In the genomic region with DNA sequence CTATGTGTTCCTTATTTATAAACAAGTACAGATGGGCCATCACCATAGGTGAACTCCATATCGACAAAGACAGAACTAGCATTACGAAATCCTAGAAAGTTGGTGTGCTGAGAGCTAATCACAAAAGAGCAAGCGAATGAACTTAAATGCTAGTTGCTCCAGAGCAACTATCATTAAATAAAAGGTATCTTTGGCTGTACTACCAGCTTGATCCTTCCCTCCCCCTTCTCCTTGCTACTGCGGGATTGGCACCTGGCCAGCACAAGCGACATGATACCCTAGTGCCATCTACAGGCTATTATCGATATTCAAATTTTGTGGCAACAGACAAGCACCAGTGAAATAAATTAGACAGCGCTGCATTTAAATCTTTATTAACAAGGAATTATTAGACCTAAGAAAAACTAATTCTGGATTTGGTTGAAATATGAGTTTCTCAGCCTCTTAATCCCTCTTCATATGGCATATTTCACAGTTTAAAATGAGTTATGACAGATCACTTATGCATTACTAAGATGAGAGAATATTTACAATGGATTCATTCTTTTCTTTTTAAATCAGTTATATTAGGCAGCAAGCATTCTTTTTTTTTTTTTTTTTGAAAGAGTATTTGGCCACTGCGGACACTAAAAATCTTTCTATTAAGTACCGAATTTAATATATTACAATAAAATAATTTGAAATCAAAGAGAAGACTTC, we compare ENCODE assay signal across 8 cellular contexts. TPM values are rescaled to one million over a fixed set of nuclear protein-coding genes. Genes with fewer than 3 reads are reported as not detected.
A peak's percentile ranks its signal among the peaks of the same experiment; 100 is the strongest.
DNase-seq lines count a peak whose midpoint lies in the region; ATAC-seq and TF ChIP-seq lines count a peak whose summit lies in the region.

No MANE protein-coding gene starts in this region.

- ATAC-seq in GM18520 (IDR thresholded peaks at IDR 0.05; ENCODE audit: unreplicated experiment) (peak; percentile 53), HG03342 (IDR thresholded peaks at IDR 0.05; ENCODE audit: unreplicated experiment) (peak; percentile 68)

- H3K9me3 ChIP-seq in AG04450 (ENCODE audit: control insufficient read depth, insufficient read depth, low read length) (no peaks in the 10 kb centered on the region), stomach smooth muscle (ENCODE audit: control insufficient read depth in 2 of 2, low read length in 2 of 2) (no peaks in the 10 kb centered on the region)

- H3K4me3 ChIP-seq in AG04450 (ENCODE audit: low read depth, low read length) (peak overlapping the region; percentile 27; the same call in 1 of the 2 replicates), epithelial cell of esophagus (ENCODE audit: low read length) (no peak overlapping the region), stomach smooth muscle (ENCODE audit: low read length in 2 of 2) (peak overlapping the region; percentile 70 to 94)

- H3K4me1 ChIP-seq in stomach smooth muscle (ENCODE audit: control insufficient read depth, insufficient read depth, low read length), result peaks cover 4% of the 10 kb centered on the region

- CTCF ChIA-PET in AG04450 (lab: Charles Lee), result interaction anchor here (0.6 to 1.7 kb wide), 22 partner anchors 12 to 1566 kb away, joined by 3 to 13 read pairs (median 4); no protein-coding TSS in a partner anchor

- TF ChIP-seq CTCF in AG04450 (IDR thresholded peaks at IDR 0.05; ENCODE audit: low read depth, low read length), result peak; percentile 72
- peak; percentile 73 for TF ChIP-seq CTCF in epithelial cell of esophagus (IDR thresholded peaks at IDR 0.05; ENCODE audit: insufficient read depth, low read depth, low read length, missing control alignments)

- H3K36me3 ChIP-seq in stomach smooth muscle (ENCODE audit: control insufficient read depth in 2 of 2, insufficient read depth in 2 of 2, low read length in 2 of 2), result no peaks in the 10 kb centered on the region

- H3K27ac ChIP-seq in AG04450 (ENCODE audit: low read depth, low read length) (no peak overlapping the region), stomach smooth muscle (ENCODE audit: low read length) (no peak overlapping the region)

- DNase-seq in AG04450 (ENCODE audit: low read depth, low spot score) (peak; percentile 68), NCI-H510A (lab: John Stamatoyannopoulos, UW) (peak; percentile 32), epithelial cell of esophagus (ENCODE audit: low read depth) (peak; percentile 82), middle frontal gyrus (ENCODE audit: extremely low spot score, low spot score) (peak; percentile 83)
- DNase-seq in activated CD4-positive, alpha-beta T cell treated with anti-CD3 and anti-CD28 coated beads, Interleukin-2, amount 50 U/mL, for 4 hours, result peak; percentile 23 to 26

- H3K27me3 ChIP-seq in AG04450 (ENCODE audit: control insufficient read depth, insufficient read depth, low read length), result no peaks in the 10 kb centered on the region
- H3K27me3 ChIP-seq in stomach smooth muscle (ENCODE audit: control insufficient read depth in 1 of 2, insufficient read depth in 2 of 2, low read length in 2 of 2), result no peaks in the 10 kb centered on the region

- POLR2A ChIA-PET in AG04450 (lab: Yijun Ruan, JAX), result no interaction called here

- peak overlapping the region in 1 of 2 donors; percentile 30 for H3K9ac ChIP-seq in stomach smooth muscle (ENCODE audit: low read length in 2 of 2)

RNA-seq across cellular contexts. Expression of a gene that starts 5.8 kb away (rescaled TPM):
- 2.2 and 3.3 TPM in 2 replicates for polyA plus RNA-seq in AG04450 (2011; rRNA removed)
- polyA minus RNA-seq in AG04450 (2011; rRNA and poly(A)+ RNA removed), result 9.2 and 12.6 TPM in 2 replicates

Comparison
In these comparisons a context has a peak if more than half of its experiments do, and no peak if none do; other contexts are left out.
1. DNase-seq: peak in every context shown above with its lines; median percentile 83 in middle frontal gyrus; 82 in epithelial cell of esophagus; 68 in AG04450; 32 in NCI-H510A; 24 in activated CD4-positive, alpha-beta T cell treated with anti-CD3 and anti-CD28 coated beads, Interleukin-2, amount 50 U/mL, for 4 hours.